1 cellular context compared by ENCODE assay signal in the genomic region with DNA sequence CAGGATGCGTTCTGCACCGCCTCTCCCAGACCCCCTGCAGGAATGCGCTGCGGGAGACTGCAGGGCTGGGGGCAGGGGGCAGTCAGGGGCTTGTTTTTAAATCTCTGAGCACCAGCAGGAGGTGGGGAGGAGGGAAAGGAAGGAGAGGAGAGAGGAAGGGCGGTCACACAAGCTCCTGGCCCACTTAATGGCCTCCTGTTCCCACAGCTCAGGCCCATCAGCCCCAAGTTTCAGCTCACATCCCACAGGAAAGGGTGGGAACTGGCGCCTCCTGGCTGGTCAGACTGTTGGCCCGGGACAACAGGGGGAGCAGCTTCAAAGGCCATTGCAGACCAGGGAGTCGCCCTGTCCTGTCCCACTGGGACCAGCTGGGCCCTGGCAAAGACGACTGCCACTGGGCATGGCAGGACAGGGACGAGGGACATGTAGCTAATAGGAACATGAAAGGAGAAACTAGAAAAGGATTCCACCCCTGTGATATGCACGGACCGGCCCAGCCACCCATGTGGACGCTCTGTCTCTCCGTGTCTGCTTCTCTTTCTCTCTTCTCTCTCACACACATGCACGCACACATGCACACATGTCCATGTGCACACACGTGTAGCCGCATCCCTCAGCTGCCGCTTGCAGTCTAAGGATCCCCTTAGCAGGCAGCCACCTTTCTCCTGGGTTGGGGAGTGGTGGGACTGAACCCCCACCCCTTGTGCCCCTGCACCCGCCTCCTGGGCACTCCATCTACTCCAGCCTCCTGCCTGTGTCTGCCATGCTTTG.
TF ChIP-seq lines count a peak whose summit lies in the region.

No MANE protein-coding gene starts in this region.

TF ChIP-seq in HepG2, 621 proteins besides CTCF, POLR2A, EP300 and RAD21:
- TF ChIP-seq, protein P1, sequence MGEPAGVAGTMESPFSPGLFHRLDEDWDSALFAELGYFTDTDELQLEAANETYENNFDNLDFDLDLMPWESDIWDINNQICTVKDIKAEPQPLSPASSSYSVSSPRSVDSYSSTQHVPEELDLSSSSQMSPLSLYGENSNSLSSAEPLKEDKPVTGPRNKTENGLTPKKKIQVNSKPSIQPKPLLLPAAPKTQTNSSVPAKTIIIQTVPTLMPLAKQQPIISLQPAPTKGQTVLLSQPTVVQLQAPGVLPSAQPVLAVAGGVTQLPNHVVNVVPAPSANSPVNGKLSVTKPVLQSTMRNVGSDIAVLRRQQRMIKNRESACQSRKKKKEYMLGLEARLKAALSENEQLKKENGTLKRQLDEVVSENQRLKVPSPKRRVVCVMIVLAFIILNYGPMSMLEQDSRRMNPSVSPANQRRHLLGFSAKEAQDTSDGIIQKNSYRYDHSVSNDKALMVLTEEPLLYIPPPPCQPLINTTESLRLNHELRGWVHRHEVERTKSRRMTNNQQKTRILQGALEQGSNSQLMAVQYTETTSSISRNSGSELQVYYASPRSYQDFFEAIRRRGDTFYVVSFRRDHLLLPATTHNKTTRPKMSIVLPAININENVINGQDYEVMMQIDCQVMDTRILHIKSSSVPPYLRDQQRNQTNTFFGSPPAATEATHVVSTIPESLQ (CRISPR knock-in tag; conservative IDR thresholded peaks at IDR 0.05) = no peak
- TF ChIP-seq, protein P2, sequence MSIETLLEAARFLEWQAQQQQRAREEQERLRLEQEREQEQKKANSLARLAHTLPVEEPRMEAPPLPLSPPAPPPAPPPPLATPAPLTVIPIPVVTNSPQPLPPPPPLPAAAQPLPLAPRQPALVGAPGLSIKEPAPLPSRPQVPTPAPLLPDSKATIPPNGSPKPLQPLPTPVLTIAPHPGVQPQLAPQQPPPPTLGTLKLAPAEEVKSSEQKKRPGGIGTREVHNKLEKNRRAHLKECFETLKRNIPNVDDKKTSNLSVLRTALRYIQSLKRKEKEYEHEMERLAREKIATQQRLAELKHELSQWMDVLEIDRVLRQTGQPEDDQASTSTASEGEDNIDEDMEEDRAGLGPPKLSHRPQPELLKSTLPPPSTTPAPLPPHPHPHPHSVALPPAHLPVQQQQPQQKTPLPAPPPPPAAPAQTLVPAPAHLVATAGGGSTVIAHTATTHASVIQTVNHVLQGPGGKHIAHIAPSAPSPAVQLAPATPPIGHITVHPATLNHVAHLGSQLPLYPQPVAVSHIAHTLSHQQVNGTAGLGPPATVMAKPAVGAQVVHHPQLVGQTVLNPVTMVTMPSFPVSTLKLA (IDR thresholded peaks at IDR 0.05) = peak; percentile 76
- TF ChIP-seq POGZ (CRISPR knock-in tag; IDR thresholded peaks at IDR 0.05) (no peak), AGO2 (optimal IDR thresholded peaks at IDR 0.05; ENCODE audit: low read depth, low read length) (peak; percentile 27)
- TF ChIP-seq, protein P3, sequence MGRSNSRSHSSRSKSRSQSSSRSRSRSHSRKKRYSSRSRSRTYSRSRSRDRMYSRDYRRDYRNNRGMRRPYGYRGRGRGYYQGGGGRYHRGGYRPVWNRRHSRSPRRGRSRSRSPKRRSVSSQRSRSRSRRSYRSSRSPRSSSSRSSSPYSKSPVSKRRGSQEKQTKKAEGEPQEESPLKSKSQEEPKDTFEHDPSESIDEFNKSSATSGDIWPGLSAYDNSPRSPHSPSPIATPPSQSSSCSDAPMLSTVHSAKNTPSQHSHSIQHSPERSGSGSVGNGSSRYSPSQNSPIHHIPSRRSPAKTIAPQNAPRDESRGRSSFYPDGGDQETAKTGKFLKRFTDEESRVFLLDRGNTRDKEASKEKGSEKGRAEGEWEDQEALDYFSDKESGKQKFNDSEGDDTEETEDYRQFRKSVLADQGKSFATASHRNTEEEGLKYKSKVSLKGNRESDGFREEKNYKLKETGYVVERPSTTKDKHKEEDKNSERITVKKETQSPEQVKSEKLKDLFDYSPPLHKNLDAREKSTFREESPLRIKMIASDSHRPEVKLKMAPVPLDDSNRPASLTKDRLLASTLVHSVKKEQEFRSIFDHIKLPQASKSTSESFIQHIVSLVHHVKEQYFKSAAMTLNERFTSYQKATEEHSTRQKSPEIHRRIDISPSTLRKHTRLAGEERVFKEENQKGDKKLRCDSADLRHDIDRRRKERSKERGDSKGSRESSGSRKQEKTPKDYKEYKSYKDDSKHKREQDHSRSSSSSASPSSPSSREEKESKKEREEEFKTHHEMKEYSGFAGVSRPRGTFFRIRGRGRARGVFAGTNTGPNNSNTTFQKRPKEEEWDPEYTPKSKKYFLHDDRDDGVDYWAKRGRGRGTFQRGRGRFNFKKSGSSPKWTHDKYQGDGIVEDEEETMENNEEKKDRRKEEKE (IDR thresholded peaks at IDR 0.05) = no peak
- TF ChIP-seq, protein P4, sequence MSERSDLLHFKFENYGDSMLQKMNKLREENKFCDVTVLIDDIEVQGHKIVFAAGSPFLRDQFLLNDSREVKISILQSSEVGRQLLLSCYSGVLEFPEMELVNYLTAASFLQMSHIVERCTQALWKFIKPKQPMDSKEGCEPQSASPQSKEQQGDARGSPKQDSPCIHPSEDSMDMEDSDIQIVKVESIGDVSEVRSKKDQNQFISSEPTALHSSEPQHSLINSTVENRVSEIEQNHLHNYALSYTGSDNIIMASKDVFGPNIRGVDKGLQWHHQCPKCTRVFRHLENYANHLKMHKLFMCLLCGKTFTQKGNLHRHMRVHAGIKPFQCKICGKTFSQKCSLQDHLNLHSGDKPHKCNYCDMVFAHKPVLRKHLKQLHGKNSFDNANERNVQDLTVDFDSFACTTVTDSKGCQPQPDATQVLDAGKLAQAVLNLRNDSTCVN (CRISPR knock-in tag; IDR thresholded peaks at IDR 0.05; ENCODE audit: borderline replicate concordance) = no peak
